In the genomic region with DNA sequence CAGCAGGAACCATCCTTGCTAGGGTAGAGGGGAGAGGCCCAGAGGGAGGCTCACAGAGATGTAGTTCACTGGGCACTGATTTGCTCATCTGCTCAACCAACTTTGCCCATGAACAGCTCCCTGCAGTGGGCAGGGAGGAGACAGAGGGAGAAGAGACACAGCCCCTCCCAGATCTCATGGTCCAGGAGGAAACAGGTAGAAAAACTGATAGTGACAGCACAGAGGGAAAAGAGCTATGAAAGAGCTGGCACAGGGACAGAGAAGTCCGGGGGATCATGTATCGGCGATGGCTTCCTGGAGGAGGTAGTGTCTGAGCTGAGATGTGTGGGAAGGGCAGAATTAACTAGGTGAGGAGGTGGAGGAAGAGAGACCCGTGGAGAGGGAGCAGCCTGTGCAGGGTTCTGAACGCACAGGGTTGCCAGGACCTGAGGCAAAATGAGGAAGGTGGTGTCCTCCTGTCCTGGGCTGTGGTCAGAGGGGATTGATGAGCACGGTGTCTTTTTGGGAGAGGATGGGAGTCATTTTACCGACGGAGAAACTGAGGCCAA, we compare ENCODE assay signal across 25 cellular contexts.
"Had no signal": no experiment of that assay in that cellular context is flagged by ENCODE, and none has a peak within 500 bp of the region (broad histone marks: within the 10 kb centered on the region; RNA-seq: fewer than 3 reads in every experiment).

No MANE protein-coding gene starts in this region.

- H3K36me3 ChIP-seq: brain microvascular endothelial cell had no signal

- H3K9me3 Mint-ChIP-seq: activated B cell treated with CpG ODN at 0.5 μM for 24 hours; activated CD4-positive, alpha-beta T cell treated with anti-CD3 and anti-CD28 coated beads, Interleukin-2, amount 10 ng/mL, durations not matched to agents 24 days and 14 days; activated naive CD4-positive, alpha-beta T cell treated with anti-CD3 and anti-CD28 coated beads for 36 hours; activated T-cell treated with anti-CD3 and anti-CD28 coated beads, Interleukin-2, amount 50 U/mL, for 4 hours had no signal

- H3K27me3 Mint-ChIP-seq: activated B cell treated with CpG ODN at 0.5 μM for 24 hours; activated CD4-positive, alpha-beta T cell treated with anti-CD3 and anti-CD28 coated beads, Interleukin-2, amount 10 ng/mL, durations not matched to agents 24 days and 14 days; activated CD8-positive, alpha-beta memory T cell treated with anti-CD3 and anti-CD28 coated beads, Interleukin-2, amount 10 ng/mL, durations not matched to agents 7 days and 5 days; activated naive CD8-positive, alpha-beta T cell had no signal

- H3K27ac Mint-ChIP-seq: activated B cell treated with CpG ODN at 0.5 μM for 24 hours; activated CD4-positive, alpha-beta T cell treated with anti-CD3 and anti-CD28 coated beads, Interleukin-2, amount 10 ng/mL, durations not matched to agents 24 days and 14 days; activated CD8-positive, alpha-beta memory T cell treated with anti-CD3 and anti-CD28 coated beads, Interleukin-2, amount 10 ng/mL, durations not matched to agents 7 days and 5 days; activated naive CD4-positive, alpha-beta T cell treated with anti-CD3 and anti-CD28 coated beads for 36 hours; activated naive CD8-positive, alpha-beta T cell; T-helper 17 cell had no signal

- DNase-seq: activated B cell treated with CpG ODN at 0.5 μM for 24 hours; activated CD4-positive, alpha-beta T cell treated with anti-CD3 and anti-CD28 coated beads for 1 hour; activated CD4-positive, alpha-beta T cell treated with anti-CD3 and anti-CD28 coated beads, Interleukin-2, amount 10 ng/mL, durations not matched to agents 24 days and 14 days; activated CD4-positive, alpha-beta T cell treated with anti-CD3 and anti-CD28 coated beads, Interleukin-2, amount 50 U/mL, for 48 hours; activated CD8-positive, alpha-beta memory T cell treated with anti-CD3 and anti-CD28 coated beads, Interleukin-2, amount 10 ng/mL, durations not matched to agents 7 days and 5 days; activated gamma-delta T cell; activated naive CD4-positive, alpha-beta T cell treated with anti-CD3 and anti-CD28 coated beads for 36 hours; activated T-cell treated with anti-CD3 and anti-CD28 coated beads, Interleukin-2, amount 50 U/mL, for 4 hours; amygdala; brain microvascular endothelial cell; Kasumi-1; KBM-7; NCI-H1048; NCI-H146; NCI-H187 treated with DMSO at 0.1 percent for 48 hours; NCI-H2081 treated with DMSO at 0.1 percent for 48 hours; NCI-H2171; NCI-H345; NCI-H510A; NCI-H526 treated with DMSO at 0.1 percent for 48 hours; NCI-H82; SIG-M5; T-helper 17 cell; T-helper 9 cell had no signal

- H3K4me3 Mint-ChIP-seq: activated B cell treated with CpG ODN at 0.5 μM for 24 hours; activated CD4-positive, alpha-beta T cell treated with anti-CD3 and anti-CD28 coated beads, Interleukin-2, amount 10 ng/mL, durations not matched to agents 24 days and 14 days; activated CD8-positive, alpha-beta memory T cell treated with anti-CD3 and anti-CD28 coated beads, Interleukin-2, amount 10 ng/mL, durations not matched to agents 7 days and 5 days; activated naive CD4-positive, alpha-beta T cell treated with anti-CD3 and anti-CD28 coated beads for 36 hours; activated naive CD8-positive, alpha-beta T cell; activated T-cell treated with anti-CD3 and anti-CD28 coated beads, Interleukin-2, amount 50 U/mL, for 4 hours; T-helper 17 cell had no signal

- H3K36me3 Mint-ChIP-seq: activated CD8-positive, alpha-beta memory T cell treated with anti-CD3 and anti-CD28 coated beads, Interleukin-2, amount 10 ng/mL, durations not matched to agents 7 days and 5 days; activated naive CD8-positive, alpha-beta T cell had no signal

- H3K27ac ChIP-seq: brain microvascular endothelial cell had no signal

- H3K27me3 ChIP-seq: brain microvascular endothelial cell had no signal

- H3K4me1 Mint-ChIP-seq: activated B cell treated with CpG ODN at 0.5 μM for 24 hours; activated CD4-positive, alpha-beta T cell treated with anti-CD3 and anti-CD28 coated beads, Interleukin-2, amount 10 ng/mL, durations not matched to agents 24 days and 14 days; activated CD8-positive, alpha-beta memory T cell treated with anti-CD3 and anti-CD28 coated beads, Interleukin-2, amount 10 ng/mL, durations not matched to agents 7 days and 5 days had no signal

- ATAC-seq: activated CD8-positive, alpha-beta memory T cell treated with anti-CD3 and anti-CD28 coated beads, Interleukin-2, amount 10 ng/mL, durations not matched to agents 7 days and 5 days; activated T-cell treated with anti-CD3 and anti-CD28 coated beads, Interleukin-2, amount 50 U/mL, for 4 hours; T-helper 17 cell had no signal
